In genomic region chr20:45880988-45881788, GRCh38 we compare ENCODE assay signal across 1 cellular context.
TF ChIP-seq lines count a peak whose summit lies in the region.

ZSWIM1 (plus strand) TSS chr20:45881227; CDS start chr20:45882593, 1,366 bp downstream.

TF ChIP-seq in GM12878, 131 proteins besides CTCF, POLR2A, EP300 and RAD21 (continued from another document and continues in another):
- TF ChIP-seq MYB (IDR thresholded peaks at IDR 0.05; ENCODE audit: borderline replicate concordance, low read depth, low read length) (no peak), RAD51 (IDR thresholded peaks at IDR 0.05) (no peak), TCF3 (IDR thresholded peaks at IDR 0.05; ENCODE audit: borderline replicate concordance, insufficient read depth, low read depth, low read length) (no peak), RB1 (IDR thresholded peaks at IDR 0.05; ENCODE audit: borderline replicate concordance) (peak; percentile 39; the same call in 1 of the 2 replicates), HDAC2 (IDR thresholded peaks at IDR 0.05) (no peak), SIX5 (IDR thresholded peaks at IDR 0.05; ENCODE audit: low read depth, low read length, severe bottlenecking) (no peak), NFYA (IDR thresholded peaks at IDR 0.05; ENCODE audit: borderline replicate concordance, low read depth, low read length) (peak; percentile 84), CREB1 (IDR thresholded peaks at IDR 0.05; ENCODE audit: low read depth) (peak; percentile 81), ZBTB11 (CRISPR knock-in tag; IDR thresholded peaks at IDR 0.05) (no peak), PAX5 (IDR thresholded peaks at IDR 0.05; ENCODE audit: borderline replicate concordance, low read depth, low read length) (no peak), USF1 (IDR thresholded peaks at IDR 0.05; ENCODE audit: borderline replicate concordance, extremely low read length, insufficient read depth, low read depth, low read length) (no peak), POLR2AphosphoS5 (IDR thresholded peaks at IDR 0.05; ENCODE audit: low read length) (peak; percentile 98), ZNF592 (IDR thresholded peaks at IDR 0.05) (no peak), RCOR1 (conservative IDR thresholded peaks at IDR 0.05; ENCODE audit: low read depth, low read length) (0 out of 2 replicates have a peak, but pooled peaks have one; percentile 23), RBBP5 (conservative IDR thresholded peaks at IDR 0.05) (no peak), ZNF217 (IDR thresholded peaks at IDR 0.05) (no peak), CBX5 (IDR thresholded peaks at IDR 0.05; ENCODE audit: low read depth) (no peak), USF2 (IDR thresholded peaks at IDR 0.05; ENCODE audit: borderline replicate concordance, low read depth, low read length) (no peak), RFX5 (IDR thresholded peaks at IDR 0.05; ENCODE audit: low read depth, low read length) (peak; percentile 88), ZBTB40 (IDR thresholded peaks at IDR 0.05; ENCODE audit: borderline replicate concordance) (peak; percentile 75; the same call in 1 of the 2 replicates), SMC3 (IDR thresholded peaks at IDR 0.05; ENCODE audit: borderline replicate concordance, low read length) (no peak), BRCA1 (IDR thresholded peaks at IDR 0.05; ENCODE audit: low read depth, low read length) (no peak), ATF2 (IDR thresholded peaks at IDR 0.05; ENCODE audit: low read length) (no peak), ZZZ3 (IDR thresholded peaks at IDR 0.05; ENCODE audit: control insufficient read depth, insufficient read length, low read depth) (no peak), PAX8 (IDR thresholded peaks at IDR 0.05) (peak; percentile 37; the same call in 1 of the 2 replicates), FOS (IDR thresholded peaks at IDR 0.05; ENCODE audit: borderline replicate concordance, extremely low read depth, insufficient read length) (peak; percentile 96), NFXL1 (IDR thresholded peaks at IDR 0.05; ENCODE audit: borderline replicate concordance) (no peak), JUND (IDR thresholded peaks at IDR 0.05; ENCODE audit: low read depth, low read length) (no peak), YY1 (IDR thresholded peaks at IDR 0.05; ENCODE audit: low read depth, low read length) (peak; percentile 98), CBX3 (IDR thresholded peaks at IDR 0.05; ENCODE audit: borderline replicate concordance, low read depth) (no peak), CREM (IDR thresholded peaks at IDR 0.05; ENCODE audit: low read depth) (peak; percentile 59; the same call in 1 of the 2 replicates), IKZF1 (conservative IDR thresholded peaks at IDR 0.05) (peak; percentile 80), POLR2AphosphoS2 (IDR thresholded peaks at IDR 0.05; ENCODE audit: low read depth, low read length) (peak; percentile 89), HDAC6 (IDR thresholded peaks at IDR 0.05; ENCODE audit: unreplicated experiment) (no peak), GABPA (IDR thresholded peaks at IDR 0.05; ENCODE audit: low read depth) (no peak), ZNF622 (IDR thresholded peaks at IDR 0.05) (no peak), STAT3 (IDR thresholded peaks at IDR 0.05; ENCODE audit: low read depth, low read length) (no peak), MAX (IDR thresholded peaks at IDR 0.05; ENCODE audit: low read depth, low read length) (0 out of 2 replicates have a peak, but pooled peaks have one; percentile 12), SRF (IDR thresholded peaks at IDR 0.05; ENCODE audit: low read depth in 2 of 2, low read length in 2 of 2) (no peak), NRF1 (conservative IDR thresholded peaks at IDR 0.05; ENCODE audit: low read depth, low read length) (no peak), SMAD1 (IDR thresholded peaks at IDR 0.05; ENCODE audit: low read depth, partially characterized antibody) (no peak), E2F4 (IDR thresholded peaks at IDR 0.05; ENCODE audit: low read depth, low read length) (peak; percentile 40; the same call in 1 of the 2 replicates), ZBED1 (IDR thresholded peaks at IDR 0.05; ENCODE audit: borderline replicate concordance) (no peak), CHD4 (IDR thresholded peaks at IDR 0.05) (no peak), E2F8 (IDR thresholded peaks at IDR 0.05; ENCODE audit: low read depth, partially characterized antibody) (no peak)
